Comparison of ENCODE assay signal across 36 cellular contexts in the genomic region with DNA sequence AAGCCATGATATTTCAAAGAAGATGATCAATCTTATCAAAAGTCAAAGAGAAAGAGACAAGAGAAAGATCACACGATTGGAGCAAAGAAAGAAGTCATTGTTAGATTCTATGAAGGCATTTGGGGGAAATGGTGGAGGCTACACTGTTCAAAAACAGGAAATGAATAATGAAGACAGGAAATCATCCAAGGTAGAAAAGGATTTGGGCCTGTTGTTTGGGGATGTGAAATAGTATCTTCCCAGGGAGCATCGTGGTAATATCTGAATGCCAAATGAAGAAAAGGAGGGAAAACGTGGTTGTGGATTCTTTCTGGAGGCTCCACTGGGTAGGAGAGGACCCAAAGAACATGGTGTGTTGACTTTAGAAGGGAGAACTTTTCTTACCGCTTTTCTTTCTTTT.
"Had no signal": no experiment of that assay in that cellular context is flagged by ENCODE, and none has a peak within 500 bp of the region (broad histone marks: within the 10 kb centered on the region; RNA-seq: fewer than 3 reads in every experiment).

No MANE protein-coding gene starts in this region.

- H3K27ac Mint-ChIP-seq: activated B cell treated with CpG ODN at 0.5 μM for 24 hours; activated CD8-positive, alpha-beta T cell treated with anti-CD3 and anti-CD28 coated beads for 36 hours; activated naive CD4-positive, alpha-beta T cell treated with anti-CD3 and anti-CD28 coated beads for 36 hours; activated naive CD4-positive, alpha-beta T cell treated with anti-CD3 and anti-CD28 coated beads, Interleukin-2, amount 50 U/mL, for 24 hours; activated naive CD8-positive, alpha-beta T cell treated with anti-CD3 and anti-CD28 coated beads for 36 hours; activated naive CD8-positive, alpha-beta T cell treated with anti-CD3 and anti-CD28 coated beads, Interleukin-2, amount 50 U/mL, for 24 hours; activated T-helper 2 cell treated with anti-CD3 and anti-CD28 coated beads, Interferon-gamma antibody, Interleukin-2, Interleukin-4, amounts not matched to agents 10 μg/mL and 5 μg/mL and 100 μg/mL, durations not matched to agents 14 hours and 24 hours and 36 hours; brain; endodermal cell; T-helper 17 cell; T-helper 2 cell treated with Interferon-gamma antibody and Interleukin-4, amounts not matched to agents 5 μg/mL and 100 μg/mL, for 36 hours had no signal

- H3K4me3 ChIP-seq: adrenal gland, breast epithelium, cardiac muscle cell, colonic mucosa, dorsolateral prefrontal cortex, esophagus muscularis mucosa, gastrocnemius medialis, heart left ventricle had no signal

- H3K9me3 Mint-ChIP-seq: activated B cell treated with CpG ODN at 0.5 μM for 24 hours; activated CD8-positive, alpha-beta T cell treated with anti-CD3 and anti-CD28 coated beads for 36 hours; activated naive CD4-positive, alpha-beta T cell treated with anti-CD3 and anti-CD28 coated beads, Interleukin-2, amount 50 U/mL, for 24 hours; activated naive CD8-positive, alpha-beta T cell treated with anti-CD3 and anti-CD28 coated beads for 36 hours; activated naive CD8-positive, alpha-beta T cell treated with anti-CD3 and anti-CD28 coated beads, Interleukin-2, amount 50 U/mL, for 24 hours; activated T-cell treated with anti-CD3 and anti-CD28 coated beads, Interleukin-2, amount 50 U/mL, for 4 hours; activated T-helper 2 cell treated with anti-CD3 and anti-CD28 coated beads, Interferon-gamma antibody, Interleukin-2, Interleukin-4, amounts not matched to agents 10 μg/mL and 5 μg/mL and 100 μg/mL, durations not matched to agents 14 hours and 24 hours and 36 hours had no signal

- H3K27me3 ChIP-seq: adrenal gland, breast epithelium, cardiac muscle cell, colonic mucosa, esophagus muscularis mucosa, foreskin keratinocyte, gastrocnemius medialis, heart left ventricle had no signal

- ATAC-seq: activated CD4-positive, CD25-positive, alpha-beta regulatory T cell treated with anti-CD3 and anti-CD28 coated beads, Interleukin-2, amount 50 U/mL, for 24 hours; activated CD8-positive, alpha-beta T cell treated with anti-CD3 and anti-CD28 coated beads for 36 hours; activated naive CD8-positive, alpha-beta T cell treated with anti-CD3 and anti-CD28 coated beads, Interleukin-2, amount 50 U/mL, for 24 hours; activated T-cell treated with anti-CD3 and anti-CD28 coated beads, Interleukin-2, amount 50 U/mL, for 4 hours; foreskin keratinocyte; gastrocnemius medialis; heart left ventricle; T-helper 17 cell had no signal

- H3K27me3 Mint-ChIP-seq: activated B cell treated with CpG ODN at 0.5 μM for 24 hours; activated CD8-positive, alpha-beta T cell treated with anti-CD3 and anti-CD28 coated beads for 36 hours; activated naive CD4-positive, alpha-beta T cell treated with anti-CD3 and anti-CD28 coated beads, Interleukin-2, amount 50 U/mL, for 24 hours; activated naive CD8-positive, alpha-beta T cell treated with anti-CD3 and anti-CD28 coated beads for 36 hours; activated naive CD8-positive, alpha-beta T cell treated with anti-CD3 and anti-CD28 coated beads, Interleukin-2, amount 50 U/mL, for 24 hours; T-helper 17 cell had no signal

- H3K4me1 ChIP-seq: adrenal gland, breast epithelium, colonic mucosa, esophagus muscularis mucosa, foreskin keratinocyte, gastrocnemius medialis, heart left ventricle had no signal

- H3K9me3 ChIP-seq: adrenal gland, breast epithelium, colonic mucosa, gastrocnemius medialis had no signal

- DNase-seq: activated B cell treated with CpG ODN at 0.5 μM for 24 hours; activated CD4-positive, alpha-beta T cell treated with anti-CD3 and anti-CD28 coated beads for 48 hours; activated CD4-positive, alpha-beta T cell treated with anti-CD3 and anti-CD28 coated beads, Interleukin-2, amount 50 U/mL, for 1 hour; activated CD4-positive, alpha-beta T cell treated with anti-CD3 and anti-CD28 coated beads, Interleukin-2, amount 50 U/mL, for 48 hours; activated CD8-positive, alpha-beta memory T cell treated with anti-CD3 and anti-CD28 coated beads for 24 hours; activated CD8-positive, alpha-beta T cell treated with anti-CD3 and anti-CD28 coated beads for 36 hours; activated effector memory CD4-positive, alpha-beta T cell treated with anti-CD3 and anti-CD28 coated beads, Interleukin-2, amount 50 U/mL, for 16 hours; activated naive CD4-positive, alpha-beta T cell treated with anti-CD3 and anti-CD28 coated beads for 36 hours; activated naive CD8-positive, alpha-beta T cell treated with anti-CD3 and anti-CD28 coated beads for 36 hours; activated naive CD8-positive, alpha-beta T cell treated with anti-CD3 and anti-CD28 coated beads, Interleukin-2, amount 50 U/mL, for 24 hours; activated T-cell treated with anti-CD3 and anti-CD28 coated beads, Interleukin-2, amount 50 U/mL, for 4 hours; adrenal gland; amygdala; aorta; central memory CD4-positive, alpha-beta T cell; cerebellar nuclear complex; colonic mucosa; dorsolateral prefrontal cortex; effector memory CD4-positive, alpha-beta T cell; endodermal cell; erythroblast; foreskin keratinocyte; gastrocnemius medialis; glutamatergic neuron; heart left ventricle; T-helper 17 cell; T1000; WERI-Rb-1 had no signal

- H3K27ac ChIP-seq: adrenal gland, breast epithelium, cardiac muscle cell, colonic mucosa, dorsolateral prefrontal cortex, esophagus muscularis mucosa, foreskin keratinocyte, gastrocnemius medialis, heart left ventricle, WERI-Rb-1 had no signal

- H3K36me3 ChIP-seq: adrenal gland, breast epithelium, cardiac muscle cell, colonic mucosa, esophagus muscularis mucosa, gastrocnemius medialis, heart left ventricle, WERI-Rb-1 had no signal

- H3K36me3 Mint-ChIP-seq: activated naive CD4-positive, alpha-beta T cell treated with anti-CD3 and anti-CD28 coated beads, Interleukin-2, amount 50 U/mL, for 24 hours; activated naive CD8-positive, alpha-beta T cell treated with anti-CD3 and anti-CD28 coated beads for 36 hours; brain had no signal

- H3K4me3 Mint-ChIP-seq: activated B cell treated with CpG ODN at 0.5 μM for 24 hours; activated CD8-positive, alpha-beta T cell treated with anti-CD3 and anti-CD28 coated beads for 36 hours; activated naive CD4-positive, alpha-beta T cell treated with anti-CD3 and anti-CD28 coated beads for 36 hours; activated naive CD4-positive, alpha-beta T cell treated with anti-CD3 and anti-CD28 coated beads, Interleukin-2, amount 50 U/mL, for 24 hours; activated naive CD8-positive, alpha-beta T cell treated with anti-CD3 and anti-CD28 coated beads for 36 hours; activated naive CD8-positive, alpha-beta T cell treated with anti-CD3 and anti-CD28 coated beads, Interleukin-2, amount 50 U/mL, for 24 hours; activated T-cell treated with anti-CD3 and anti-CD28 coated beads, Interleukin-2, amount 50 U/mL, for 4 hours; brain; endodermal cell; T-helper 17 cell; T-helper 2 cell treated with Interferon-gamma antibody and Interleukin-4, amounts not matched to agents 5 μg/mL and 100 μg/mL, for 36 hours had no signal

- H3K4me1 Mint-ChIP-seq: activated B cell treated with CpG ODN at 0.5 μM for 24 hours; activated naive CD4-positive, alpha-beta T cell treated with anti-CD3 and anti-CD28 coated beads, Interleukin-2, amount 50 U/mL, for 24 hours; activated naive CD8-positive, alpha-beta T cell treated with anti-CD3 and anti-CD28 coated beads for 36 hours; activated naive CD8-positive, alpha-beta T cell treated with anti-CD3 and anti-CD28 coated beads, Interleukin-2, amount 50 U/mL, for 24 hours; endodermal cell; T-helper 17 cell had no signal
